ENCODE assay signal across 9 cellular contexts in the genomic region with DNA sequence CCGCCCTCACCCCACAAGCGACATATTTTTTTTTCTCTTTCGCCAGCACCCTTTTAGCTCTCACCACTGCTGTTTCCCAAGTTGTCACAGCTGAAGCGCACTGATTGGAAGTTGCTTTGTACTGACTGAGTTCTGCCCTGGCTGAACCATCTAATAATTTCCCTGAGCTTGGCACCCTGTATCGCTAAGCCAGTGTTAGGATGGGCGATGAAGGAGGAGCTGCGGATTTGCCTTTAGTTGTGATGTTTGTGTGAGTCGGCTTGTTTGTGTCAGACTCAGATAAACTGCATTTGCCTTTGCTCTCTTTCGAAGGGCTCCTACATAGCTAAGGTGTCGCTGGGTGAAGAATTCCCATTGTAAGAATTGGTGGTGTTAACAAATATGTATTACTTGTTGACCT. TPM values are rescaled to one million over a fixed set of nuclear protein-coding genes. Genes with fewer than 3 reads are reported as not detected.
DNase-seq lines count a peak whose midpoint lies in the region; ATAC-seq and TF ChIP-seq lines count a peak whose summit lies in the region.
"Had no signal": no experiment of that assay in that cellular context is flagged by ENCODE, and none has a peak within 500 bp of the region (broad histone marks: within the 10 kb centered on the region; RNA-seq: fewer than 3 reads in every experiment).

No MANE protein-coding gene starts in this region.

- no peaks in the 10 kb centered on the region for H3K9me3 ChIP-seq in parathyroid adenoma (ENCODE audit: control insufficient read depth, low read length)
- H3K9me3 ChIP-seq: neutrophil had no signal

- POLR2A ChIA-PET in RWPE1 (lab: Yijun Ruan, JAX; ENCODE audit: low non-redundant PET): no interaction called here

- peaks cover 3% of the 10 kb centered on the region for H3K79me2 ChIP-seq in parathyroid adenoma

- H3K4me2 ChIP-seq in parathyroid adenoma (ENCODE audit: low read length): peak overlapping the region; percentile 74

- DNase-seq in Calu3: no peak
- DNase-seq in RWPE1 (ENCODE audit: low spot score): no peak
- DNase-seq in fibroblast of gingiva (ENCODE audit: low read depth): peak; percentile 24

- no peak overlapping the region for H2AFZ ChIP-seq in parathyroid adenoma

- no peak for TF ChIP-seq POLR2A in GM18505 (IDR thresholded peaks at IDR 0.05; ENCODE audit: borderline replicate concordance, extremely low read depth, insufficient read depth, insufficient read length)

- no peak for TF ChIP-seq CTCF in Calu3 (IDR thresholded peaks at IDR 0.05; ENCODE audit: unreplicated experiment)
- TF ChIP-seq CTCF in RWPE1 (conservative IDR thresholded peaks at IDR 0.05; ENCODE audit: low read depth): no peak
- no peak for TF ChIP-seq CTCF in parathyroid adenoma (IDR thresholded peaks at IDR 0.05)

- no peak overlapping the region for H3K9ac ChIP-seq in parathyroid adenoma

- H3K27me3 Mint-ChIP-seq in Calu3 (ENCODE audit: unreplicated experiment): no peaks in the 10 kb centered on the region

- H3K27me3 ChIP-seq in parathyroid adenoma (ENCODE audit: control insufficient read depth, insufficient read depth, low read length): no peaks in the 10 kb centered on the region

- H3K4me1 ChIP-seq in parathyroid adenoma: no peaks in the 10 kb centered on the region

- H3K9me3 Mint-ChIP-seq in Calu3 (ENCODE audit: low read depth, unreplicated experiment): no peaks in the 10 kb centered on the region

- peaks cover 16% of the 10 kb centered on the region for H3K4me1 Mint-ChIP-seq in Calu3 (ENCODE audit: low read depth, unreplicated experiment)

- no TSS peak for BruUV-seq in Calu3 (replicated peaks; lab: Mats Ljungman, UMichigan)

- intact Hi-C loops in Calu3 (cut with micrococcal nuclease; ENCODE audit: unreplicated experiment): loop anchor here (1.0 to 10.0 kb wide), 2 partner anchors 117 to 223 kb away; no protein-coding TSS in a partner anchor

- H3K4me3 ChIP-seq in parathyroid adenoma (ENCODE audit: low read depth, low read length): peak overlapping the region; percentile 51

- peaks cover 23% of the 10 kb centered on the region for H3K36me3 Mint-ChIP-seq in Calu3 (ENCODE audit: insufficient read depth, unreplicated experiment)

- CTCF ChIA-PET in Calu3 (lab: Charles Lee) (interaction anchor here (1.2 to 1.3 kb wide), 2 partner anchors 11 to 57 kb away, joined by 4 read pairs; no protein-coding TSS in a partner anchor), RWPE1 (lab: Yijun Ruan, JAX) (interaction anchor here (0.6 to 1.8 kb wide), 6 partner anchors 14 to 289 kb away, joined by 3 to 7 read pairs (median 4); no protein-coding TSS in a partner anchor)

- H3K27ac Mint-ChIP-seq in Calu3 (ENCODE audit: unreplicated experiment): no peak overlapping the region

- no peaks in the 10 kb centered on the region for H3K36me3 ChIP-seq in parathyroid adenoma (ENCODE audit: control insufficient read depth, insufficient read depth, low read length)
- H3K36me3 ChIP-seq: neutrophil had no signal

- peak overlapping the region; percentile 99 for H3K4me3 Mint-ChIP-seq in Calu3 (ENCODE audit: low read depth, unreplicated experiment)

- H3K27ac ChIP-seq in RWPE1: peak overlapping the region; percentile 80
- no peak overlapping the region for H3K27ac ChIP-seq in parathyroid adenoma
- H3K27ac ChIP-seq: neutrophil had no signal

- ATAC-seq in GM18511 (IDR thresholded peaks at IDR 0.05; ENCODE audit: unreplicated experiment) (no peak), HG02981 (IDR thresholded peaks at IDR 0.05; ENCODE audit: unreplicated experiment) (no peak), HG03565 (IDR thresholded peaks at IDR 0.05; ENCODE audit: unreplicated experiment) (no peak), GM18505 (IDR thresholded peaks at IDR 0.05; ENCODE audit: unreplicated experiment) (no peak)

RNA-seq across cellular contexts. Expression of a gene that starts 1.3 kb away (rescaled TPM):
- 11.7 and 12.0 TPM in 2 replicates for total RNA-seq in Calu3 (2022)
